8 cellular contexts compared by ENCODE assay signal in genomic region chr19:4909897-4910593, GRCh38. TPM values are rescaled to one million over a fixed set of nuclear protein-coding genes. Genes with fewer than 3 reads are reported as not detected.
DNase-seq lines count a peak whose midpoint lies in the region; ATAC-seq lines count a peak whose summit lies in the region.

No MANE protein-coding gene starts in this region.

- DNase-seq in C1 segment of cervical spinal cord (lab: John Stamatoyannopoulos, UW) (peak in 13 of 14 donors; percentile 44 to 92 (median 82)), NOMO-1 (lab: John Stamatoyannopoulos, UW; ENCODE audit: unreplicated experiment in 2 of 2) (peak; percentile 86 to 97), mesenchymal stem cell (peak; percentile 92)
- DNase-seq in activated CD8-positive, alpha-beta memory T cell treated with anti-CD3 and anti-CD28 coated beads for 4 hours (ENCODE audit: low read depth in 2 of 2), result peak; percentile 82 to 84
- peak; percentile 86 to 91 (median 89) for DNase-seq in effector memory CD4-positive, alpha-beta T cell
- peak; percentile 87 to 95 (median 90) for DNase-seq in stimulated activated CD4-positive, alpha-beta T cell treated with anti-CD3 and anti-CD28 coated beads, TNF-alpha, amount 100 ng/mL, for 48 hours (ENCODE audit: low read depth in 3 of 3)

- H2BK5ac ChIP-seq in mesenchymal stem cell (ENCODE audit: low read depth, low read length, poor library complexity, severe bottlenecking), result no peak overlapping the region

- peaks cover 8% of the 10 kb centered on the region; the same call in 1 of the 2 replicates for H3K27me3 ChIP-seq in HUES48 (ENCODE audit: control insufficient read depth, insufficient read depth, low read length)
- H3K27me3 ChIP-seq in effector memory CD4-positive, alpha-beta T cell (replicated peaks; ENCODE audit: control insufficient read depth, insufficient read depth, low read length, poor library complexity, severe bottlenecking), result no peaks in the 10 kb centered on the region
- peaks cover 0 to 3% of the 10 kb centered on the region in 2 experiments for H3K27me3 ChIP-seq in mesenchymal stem cell (ENCODE audit: control insufficient read depth in 1 of 2, insufficient read depth in 1 of 2, low read length in 2 of 2)

- H3K9me3 ChIP-seq in HUES48 (ENCODE audit: control insufficient read depth, insufficient read depth, low read length) (no peaks in the 10 kb centered on the region), mesenchymal stem cell (ENCODE audit: control insufficient read depth, low read length) (no peaks in the 10 kb centered on the region)
- H3K9me3 ChIP-seq in effector memory CD4-positive, alpha-beta T cell (ENCODE audit: control insufficient read depth, low read length), result no peaks in the 10 kb centered on the region

- H3K9ac ChIP-seq in HUES48 (ENCODE audit: low read depth, low read length) (peak overlapping the region; percentile 66), mesenchymal stem cell (ENCODE audit: low read length) (peak overlapping the region; percentile 84)

- H3K79me1 ChIP-seq in mesenchymal stem cell (replicated peaks; ENCODE audit: low read length, poor library complexity, severe bottlenecking), result no peaks in the 10 kb centered on the region

- ATAC-seq in GM19467 (IDR thresholded peaks at IDR 0.05; ENCODE audit: unreplicated experiment), result peak; percentile 65

- H3K23ac ChIP-seq in mesenchymal stem cell (ENCODE audit: low read length in 2 of 2), result no peak overlapping the region

- H3K27ac ChIP-seq in HUES48 (ENCODE audit: low read depth, low read length) (peak overlapping the region; percentile 79), mesenchymal stem cell (ENCODE audit: low read length, poor library complexity, severe bottlenecking) (peak overlapping the region; percentile 90)
- peak overlapping the region; percentile 48 for H3K27ac ChIP-seq in effector memory CD4-positive, alpha-beta T cell (ENCODE audit: insufficient read depth, low read length, poor library complexity, severe bottlenecking)

- no peak overlapping the region for H2AK5ac ChIP-seq in mesenchymal stem cell (ENCODE audit: low read length, severe bottlenecking)

- H2AFZ ChIP-seq in mesenchymal stem cell (ENCODE audit: low read depth, low read length), result peak overlapping the region; percentile 83

- no peak overlapping the region for H4K8ac ChIP-seq in mesenchymal stem cell (ENCODE audit: low read length)

- under 1% methylated on average over 26 of the region's 85 CpGs for WGBS in mesenchymal stem cell

- peak overlapping the region; percentile 80 to 92 for H3K18ac ChIP-seq in mesenchymal stem cell (ENCODE audit: low read depth in 1 of 2, low read length in 2 of 2)

- peak overlapping the region in 1 of 2 experiments; percentile 73 for H2BK12ac ChIP-seq in mesenchymal stem cell (ENCODE audit: low read length in 2 of 2)

- no peak overlapping the region for H3K14ac ChIP-seq in mesenchymal stem cell (ENCODE audit: low read length in 2 of 2)

- H3K4me1 ChIP-seq in HUES48 (ENCODE audit: control insufficient read depth, insufficient read depth, low read length) (peaks cover 11% of the 10 kb centered on the region), mesenchymal stem cell (ENCODE audit: control insufficient read depth, insufficient read depth, low read depth, low read length) (peaks cover 41% of the 10 kb centered on the region)
- peaks cover 23% of the 10 kb centered on the region for H3K4me1 ChIP-seq in effector memory CD4-positive, alpha-beta T cell (ENCODE audit: control insufficient read depth, insufficient read depth, low read length, poor library complexity, severe bottlenecking)

- peak overlapping the region in 1 of 2 experiments; percentile 76 for H3K4ac ChIP-seq in mesenchymal stem cell (ENCODE audit: low read depth in 1 of 2, low read length in 2 of 2)

- peak overlapping the region; percentile 57 for H4K91ac ChIP-seq in mesenchymal stem cell (ENCODE audit: low read length)

- H3K4me3 ChIP-seq in HUES48 (ENCODE audit: low read depth, low read length) (peak overlapping the region; percentile 76), mesenchymal stem cell (ENCODE audit: insufficient read depth in 1 of 2, low read depth in 1 of 2, low read length in 2 of 2) (peak overlapping the region; percentile 77 to 88)
- peak overlapping the region; percentile 72 for H3K4me3 ChIP-seq in effector memory CD4-positive, alpha-beta T cell (ENCODE audit: insufficient read depth, low read depth, low read length, poor library complexity, severe bottlenecking)

- H3K36me3 ChIP-seq in HUES48 (ENCODE audit: control insufficient read depth, insufficient read depth, low read length), result peaks cover 29% of the 10 kb centered on the region
- H3K36me3 ChIP-seq in effector memory CD4-positive, alpha-beta T cell (ENCODE audit: control insufficient read depth, insufficient read depth, low read length), result no peaks in the 10 kb centered on the region
- H3K36me3 ChIP-seq in mesenchymal stem cell (ENCODE audit: control insufficient read depth in 1 of 2, insufficient read depth in 2 of 2, low read depth in 1 of 2, low read length in 2 of 2), result peaks cover 0 to 5% of the 10 kb centered on the region in 2 experiments

- H2BK120ac ChIP-seq in mesenchymal stem cell (ENCODE audit: low read depth, low read length), result no peak overlapping the region

- peak overlapping the region; percentile 26 for H2BK15ac ChIP-seq in mesenchymal stem cell (ENCODE audit: low read depth, poor library complexity, severe bottlenecking)

- peak overlapping the region; percentile 99 for H3K4me2 ChIP-seq in mesenchymal stem cell (ENCODE audit: low read length, poor library complexity, severe bottlenecking)

RNA-seq across cellular contexts. Expression of gene UHRF1, which starts 0.7 kb away (rescaled TPM):
- 11.0 TPM for polyA plus RNA-seq in mesenchymal stem cell (2013, experiment 1 of 2)
- polyA plus RNA-seq in mesenchymal stem cell (2013, experiment 2 of 2), result 10.7 TPM

RNA-seq across cellular contexts. Expression of gene ARRDC5, which starts 7.3 kb away (rescaled TPM):
- polyA plus RNA-seq in mesenchymal stem cell (2013, experiment 1 of 2), result not detected
- polyA plus RNA-seq in mesenchymal stem cell (2013, experiment 2 of 2), result not detected

RNA-seq across cellular contexts. Expression of gene PLIN3, which starts 42.6 kb away (rescaled TPM):
- polyA plus RNA-seq in mesenchymal stem cell (2013, experiment 1 of 2), result 125 TPM
- polyA plus RNA-seq in mesenchymal stem cell (2013, experiment 2 of 2), result 123 TPM

RNA-seq across cellular contexts. Expression of gene KDM4B, which starts 58.9 kb away (rescaled TPM):
- polyA plus RNA-seq in mesenchymal stem cell (2013, experiment 1 of 2), result 13.3 TPM
- polyA plus RNA-seq in mesenchymal stem cell (2013, experiment 2 of 2), result 11.9 TPM

Comparison
In these comparisons a context has a peak if more than half of its experiments do, and no peak if none do; other contexts are left out.
1. Peak in every context shown above with its lines: DNase-seq, ATAC-seq, H3K4me3 ChIP-seq and H3K27ac ChIP-seq.